Comparison of ENCODE assay signal across 14 cellular contexts in the genomic region with DNA sequence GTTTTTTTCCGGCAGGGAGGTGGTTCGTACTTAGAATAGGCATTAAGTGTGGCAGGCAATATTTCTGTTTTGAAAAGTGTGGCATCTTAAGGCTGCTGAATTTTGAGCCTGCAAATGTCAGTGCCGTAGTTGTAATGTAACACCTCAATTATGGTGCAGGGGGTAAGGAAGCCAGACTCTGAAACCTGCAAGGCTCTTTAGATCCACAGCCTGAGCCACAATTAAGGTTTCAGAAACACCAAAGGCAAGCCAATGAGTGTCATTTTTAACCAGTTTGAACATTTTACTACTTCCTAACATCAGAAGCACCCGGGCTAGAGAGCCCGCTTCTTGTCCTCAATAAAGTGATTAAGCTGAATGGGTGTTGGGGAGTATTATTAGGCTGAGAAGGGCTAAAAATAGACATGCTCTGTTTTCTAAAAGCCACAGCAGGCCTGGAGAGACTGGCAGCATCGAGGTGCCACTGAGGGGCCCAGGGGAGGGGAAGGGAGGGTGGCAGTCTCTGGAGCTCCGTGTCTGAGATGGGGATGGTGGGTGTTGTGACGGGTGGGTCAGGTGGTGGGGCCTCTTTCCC.
DNase-seq lines count a peak whose midpoint lies in the region; ATAC-seq, FAIRE-seq and TF ChIP-seq lines count a peak whose summit lies in the region.
"Had no signal": no experiment of that assay in that cellular context is flagged by ENCODE, and none has a peak within 500 bp of the region (broad histone marks: within the 10 kb centered on the region; RNA-seq: fewer than 3 reads in every experiment).

No MANE protein-coding gene starts in this region.

- peaks cover 99 to 100% (median 100%) of the 10 kb centered on the region in 4 donors for H3K4me1 ChIP-seq in upper lobe of left lung

- peak in 1 of 4 donors; percentile 21 for TF ChIP-seq EP300 in upper lobe of left lung (IDR thresholded peaks at IDR 0.05)

- no peak overlapping the region for H3K4me3 ChIP-seq in upper lobe of left lung

- H3K27ac ChIP-seq in upper lobe of left lung = peak overlapping the region; percentile 95 to 99 (median 96)

- no peak overlapping the region for H3K27ac Mint-ChIP-seq in activated naive CD4-positive, alpha-beta T cell treated with anti-CD3 and anti-CD28 coated beads for 36 hours
- peak overlapping the region; percentile 30 for H3K27ac Mint-ChIP-seq in central memory CD8-positive, alpha-beta T cell (ENCODE audit: low read depth)
- H3K27ac Mint-ChIP-seq in naive B cell = peak overlapping the region in 5 of 6 donors; percentile 21 to 87 (median 73)

- peaks cover 0 to 26% (median 1%) of the 10 kb centered on the region in 4 donors for H3K36me3 ChIP-seq in upper lobe of left lung

- CTCF ChIA-PET in activated naive CD4-positive, alpha-beta T cell treated with anti-CD3 and anti-CD28 coated beads for 36 hours (lab: Charles Lee) = interaction anchor here (0.6 kb wide), 1 partner anchor 13 kb away, joined by 3 read pairs; no protein-coding TSS in a partner anchor

- TF ChIP-seq CTCF in upper lobe of left lung (IDR thresholded peaks at IDR 0.05) = no peak

- FAIRE-seq in urothelium cell line (lab: Jason Lieb, UNC) = no peak
- FAIRE-seq: GM18507 had no signal

- no peak for DNase-seq in activated naive CD4-positive, alpha-beta T cell treated with anti-CD3 and anti-CD28 coated beads for 36 hours
- DNase-seq in activated naive CD4-positive, alpha-beta T cell treated with anti-CD3 and anti-CD28 coated beads, Interleukin-2, amount 50 U/mL, for 16 hours = no peak
- DNase-seq in central memory CD8-positive, alpha-beta T cell (ENCODE audit: low spot score in 2 of 2) = no peak
- DNase-seq in naive B cell = no peak
- DNase-seq in upper lobe of left lung = no peak
- DNase-seq in urothelium cell line (ENCODE audit: low spot score) = no peak
- DNase-seq in SKM-1 treated with dmso at 0.1 percent for 144 hours (lab: John Stamatoyannopoulos, UW; ENCODE audit: unreplicated experiment) = no peak
- DNase-seq: activated CD4-positive, alpha-beta T cell treated with anti-CD3 and anti-CD28 coated beads, Interleukin-2, amount 50 U/mL, for 4 hours; dermis blood vessel endothelial cell; OCI-M1 had no signal

- no peaks in the 10 kb centered on the region for H3K9me3 Mint-ChIP-seq in activated naive CD4-positive, alpha-beta T cell treated with anti-CD3 and anti-CD28 coated beads for 36 hours
- H3K9me3 Mint-ChIP-seq in central memory CD8-positive, alpha-beta T cell = no peaks in the 10 kb centered on the region
- H3K9me3 Mint-ChIP-seq in naive B cell = no peaks in the 10 kb centered on the region

- 54 to 56% methylated on average over 8 of the region's 8 CpGs for WGBS in upper lobe of left lung, 2 donors

- no peaks in the 10 kb centered on the region for H3K36me3 Mint-ChIP-seq in activated naive CD4-positive, alpha-beta T cell treated with anti-CD3 and anti-CD28 coated beads for 36 hours (ENCODE audit: low read depth)
- peaks cover 2% of the 10 kb centered on the region for H3K36me3 Mint-ChIP-seq in central memory CD8-positive, alpha-beta T cell (ENCODE audit: insufficient read depth)
- H3K36me3 Mint-ChIP-seq in naive B cell = no peaks in the 10 kb centered on the region

- H3K27me3 Mint-ChIP-seq in activated naive CD4-positive, alpha-beta T cell treated with anti-CD3 and anti-CD28 coated beads for 36 hours (ENCODE audit: low read depth) = no peaks in the 10 kb centered on the region
- H3K27me3 Mint-ChIP-seq in central memory CD8-positive, alpha-beta T cell = no peaks in the 10 kb centered on the region
- H3K27me3 Mint-ChIP-seq in naive B cell = no peaks in the 10 kb centered on the region

- ATAC-seq in central memory CD8-positive, alpha-beta T cell (replicated peaks; ENCODE audit: extremely low read depth, poor library complexity, severe bottlenecking) = peak; percentile 79
- no peak for ATAC-seq in naive B cell (ENCODE audit: low read depth in 2 of 2)
- ATAC-seq in upper lobe of left lung (ENCODE audit: low FRiP score in 2 of 2) = no peak
- ATAC-seq in HG03378 (IDR thresholded peaks at IDR 0.05; ENCODE audit: unreplicated experiment) = no peak
- ATAC-seq: HCT116 had no signal

- no peaks in the 10 kb centered on the region for H3K27me3 ChIP-seq in upper lobe of left lung

- intact Hi-C loops in activated naive CD4-positive, alpha-beta T cell treated with anti-CD3 and anti-CD28 coated beads for 36 hours (cut with micrococcal nuclease) = loop anchor here (10.0 kb wide), 1 partner anchor 232 kb away; a partner anchor contains a TSS

- peak overlapping the region; percentile 10 for H3K4me3 Mint-ChIP-seq in activated naive CD4-positive, alpha-beta T cell treated with anti-CD3 and anti-CD28 coated beads for 36 hours
- H3K4me3 Mint-ChIP-seq in central memory CD8-positive, alpha-beta T cell = peak overlapping the region; percentile 47
- peak overlapping the region in 5 of 8 donors; percentile 60 to 81 (median 71) for H3K4me3 Mint-ChIP-seq in naive B cell
- H3K4me3 Mint-ChIP-seq: CD14-positive monocyte had no signal

- no peak for TF ChIP-seq POLR2A in upper lobe of left lung (IDR thresholded peaks at IDR 0.05)

- H3K4me1 Mint-ChIP-seq in activated naive CD4-positive, alpha-beta T cell treated with anti-CD3 and anti-CD28 coated beads for 36 hours (ENCODE audit: low read depth) = peaks cover 75% of the 10 kb centered on the region
- H3K4me1 Mint-ChIP-seq in central memory CD8-positive, alpha-beta T cell = peaks cover 62% of the 10 kb centered on the region
- peaks cover 69 to 96% (median 88%) of the 10 kb centered on the region in 3 donors for H3K4me1 Mint-ChIP-seq in naive B cell

- no peaks in the 10 kb centered on the region for H3K9me3 ChIP-seq in upper lobe of left lung

Comparison
In these comparisons a context has a peak if more than half of its experiments do, and no peak if none do; other contexts are left out.
1. H3K4me3 Mint-ChIP-seq: peak in every context shown above with its lines; median percentile 71 in naive B cell; 47 in central memory CD8-positive, alpha-beta T cell; 10 in activated naive CD4-positive, alpha-beta T cell treated with anti-CD3 and anti-CD28 coated beads for 36 hours.